In genomic region chr19:11674067-11674492, GRCh38 we compare ENCODE assay signal across 8 cellular contexts.
A peak's percentile ranks its signal among the peaks of the same experiment; 100 is the strongest.
DNase-seq lines count a peak whose midpoint lies in the region; ATAC-seq and TF ChIP-seq lines count a peak whose summit lies in the region.

No MANE protein-coding gene starts in this region.

- no peak for ATAC-seq in activated CD8-positive, alpha-beta T cell treated with anti-CD3 and anti-CD28 coated beads, Interleukin-2, amount 10 ng/mL, durations not matched to agents 7 days and 5 days
- ATAC-seq in thoracic aorta (ENCODE audit: insufficient number of reproducible peaks, low FRiP score, low read depth) (no peak), HG03460 (IDR thresholded peaks at IDR 0.05; ENCODE audit: unreplicated experiment) (no peak), GM21515 (IDR thresholded peaks at IDR 0.05; ENCODE audit: unreplicated experiment) (no peak)

- H3K4me1 ChIP-seq in esophagus squamous epithelium (peaks cover 0 to 7% (median 0%) of the 10 kb centered on the region in 3 donors), thoracic aorta (ENCODE audit: control insufficient read depth in 1 of 2, low read depth in 2 of 2) (no peaks in the 10 kb centered on the region)

- H3K36me3 ChIP-seq in esophagus squamous epithelium (no peaks in the 10 kb centered on the region), thoracic aorta (no peaks in the 10 kb centered on the region)

- peaks cover 17% of the 10 kb centered on the region for H3K9me3 Mint-ChIP-seq in activated CD8-positive, alpha-beta T cell treated with anti-CD3 and anti-CD28 coated beads, Interleukin-2, amount 10 ng/mL, durations not matched to agents 7 days and 5 days (ENCODE audit: insufficient read depth)
- H3K9me3 Mint-ChIP-seq in mesothelial cell of epicardium: peaks cover 23% of the 10 kb centered on the region

- peaks cover 0 to 17% (median 0%) of the 10 kb centered on the region in 4 donors for H3K27me3 ChIP-seq in esophagus squamous epithelium
- H3K27me3 ChIP-seq in thoracic aorta (replicated peaks; ENCODE audit: insufficient read depth): no peaks in the 10 kb centered on the region

- H3K9me3 ChIP-seq in esophagus squamous epithelium (peaks cover 0 to 40% (median 0%) of the 10 kb centered on the region in 3 donors), thoracic aorta (no peaks in the 10 kb centered on the region)

- H3K27ac ChIP-seq in esophagus squamous epithelium: peak overlapping the region in 2 of 4 donors; percentile 4 to 30
- no peak overlapping the region for H3K27ac ChIP-seq in thoracic aorta

- POLR2A ChIA-PET in activated CD8-positive, alpha-beta T cell treated with anti-CD3 and anti-CD28 coated beads, Interleukin-2, amount 10 ng/mL, durations not matched to agents 7 days and 5 days (lab: Charles Lee): no interaction called here

- peaks cover 1% of the 10 kb centered on the region for H3K36me3 Mint-ChIP-seq in activated CD8-positive, alpha-beta T cell treated with anti-CD3 and anti-CD28 coated beads, Interleukin-2, amount 10 ng/mL, durations not matched to agents 7 days and 5 days (ENCODE audit: low read depth)
- H3K36me3 Mint-ChIP-seq in mesothelial cell of epicardium: peaks cover 36% of the 10 kb centered on the region

- DNase-seq in activated CD8-positive, alpha-beta T cell treated with anti-CD3 and anti-CD28 coated beads, Interleukin-2, amount 10 ng/mL, durations not matched to agents 7 days and 5 days: no peak
- no peak for DNase-seq in esophagus squamous epithelium (lab: John Stamatoyannopoulos, UW)
- no peak for DNase-seq in mesothelial cell of epicardium (ENCODE audit: low spot score in 2 of 2, unreplicated experiment in 2 of 2)
- no peak for DNase-seq in thoracic aorta (ENCODE audit: low spot score)
- no peak for DNase-seq in stimulated activated CD4-positive, alpha-beta T cell treated with anti-CD3 and anti-CD28 coated beads, Interleukin-4, amount 100 ng/mL, for 24 hours
- DNase-seq in stimulated activated CD4-positive, alpha-beta T cell treated with anti-CD3 and anti-CD28 coated beads, Interleukin-4, amount 100 ng/mL, for 4 hours: no peak

- H3K27me3 Mint-ChIP-seq in activated CD8-positive, alpha-beta T cell treated with anti-CD3 and anti-CD28 coated beads, Interleukin-2, amount 10 ng/mL, durations not matched to agents 7 days and 5 days (ENCODE audit: low read depth): peaks cover 7% of the 10 kb centered on the region
- no peaks in the 10 kb centered on the region for H3K27me3 Mint-ChIP-seq in mesothelial cell of epicardium (ENCODE audit: low read depth)

- 8 to 31% methylated on average over 4 to 15 of the region's 26 CpGs for WGBS in esophagus squamous epithelium, 2 donors

- intact Hi-C loops in esophagus squamous epithelium (cut with DNase I): no loop called here

- H3K27ac Mint-ChIP-seq in activated CD8-positive, alpha-beta T cell treated with anti-CD3 and anti-CD28 coated beads, Interleukin-2, amount 10 ng/mL, durations not matched to agents 7 days and 5 days: no peak overlapping the region
- no peak overlapping the region for H3K27ac Mint-ChIP-seq in mesothelial cell of epicardium

- H3K4me3 Mint-ChIP-seq in activated CD8-positive, alpha-beta T cell treated with anti-CD3 and anti-CD28 coated beads, Interleukin-2, amount 10 ng/mL, durations not matched to agents 7 days and 5 days: peak overlapping the region; percentile 22
- peak overlapping the region; percentile 70 for H3K4me3 Mint-ChIP-seq in mesothelial cell of epicardium

- no peak for TF ChIP-seq CTCF in esophagus squamous epithelium (IDR thresholded peaks at IDR 0.05)
- no peak for TF ChIP-seq CTCF in mesothelial cell of epicardium (IDR thresholded peaks at IDR 0.05; ENCODE audit: unreplicated experiment)
- TF ChIP-seq CTCF in thoracic aorta (IDR thresholded peaks at IDR 0.05): no peak

- CTCF ChIA-PET in activated CD8-positive, alpha-beta T cell treated with anti-CD3 and anti-CD28 coated beads, Interleukin-2, amount 10 ng/mL, durations not matched to agents 7 days and 5 days (lab: Charles Lee): no interaction called here

- H3K4me1 Mint-ChIP-seq in activated CD8-positive, alpha-beta T cell treated with anti-CD3 and anti-CD28 coated beads, Interleukin-2, amount 10 ng/mL, durations not matched to agents 7 days and 5 days (ENCODE audit: low read depth): peaks cover 2% of the 10 kb centered on the region
- no peaks in the 10 kb centered on the region for H3K4me1 Mint-ChIP-seq in mesothelial cell of epicardium

- no peak for TF ChIP-seq POLR2A in esophagus squamous epithelium (IDR thresholded peaks at IDR 0.05)

- H3K4me3 ChIP-seq in esophagus squamous epithelium (peak overlapping the region; percentile 8 to 62 (median 42)), thoracic aorta (peak overlapping the region; percentile 70)
